Comparison of ENCODE assay signal across 8 cellular contexts in genomic region chr7:20220293-20220755, GRCh38. TPM values are rescaled to one million over a fixed set of nuclear protein-coding genes. Genes with fewer than 3 reads are reported as not detected.
DNase-seq lines count a peak whose midpoint lies in the region; ATAC-seq, FAIRE-seq and TF ChIP-seq lines count a peak whose summit lies in the region.

No MANE protein-coding gene starts in this region.

- peak overlapping the region; percentile 57 for H3K4me2 ChIP-seq in BLaER1
- H3K4me2 ChIP-seq in KMS-11, result peak overlapping the region; percentile 69

- no peak for FAIRE-seq in kidney (lab: Jason Lieb, UNC)

- H3K9me3 ChIP-seq in BLaER1, result no peaks in the 10 kb centered on the region
- no peaks in the 10 kb centered on the region for H3K9me3 ChIP-seq in kidney (ENCODE audit: control insufficient read depth in 1 of 2, low read length in 2 of 2)

- no peak for DNase-seq in kidney
- no peak for DNase-seq in T-cell
- no peak for DNase-seq in T-helper 1 cell
- DNase-seq in DMS153 (lab: John Stamatoyannopoulos, UW), result no peak
- no peak for DNase-seq in pons (ENCODE audit: low spot score)

- H3K79me2 ChIP-seq in KMS-11 (ENCODE audit: insufficient read depth, low read depth), result peaks cover 18% of the 10 kb centered on the region

- peaks cover 4 to 15% (median 6%) of the 10 kb centered on the region in 3 donors for H3K4me1 Mint-ChIP-seq in T-cell

- H3K4me1 ChIP-seq in BLaER1 (peaks cover 22% of the 10 kb centered on the region), KMS-11 (ENCODE audit: low read depth, poor library complexity, severe bottlenecking) (peaks cover 87% of the 10 kb centered on the region), kidney (ENCODE audit: control insufficient read depth in 1 of 2, insufficient read depth in 1 of 2, low read depth in 1 of 2, low read length in 2 of 2) (peaks cover 2 to 29% of the 10 kb centered on the region in 2 donors)

- H3K36me3 ChIP-seq in BLaER1, result no peaks in the 10 kb centered on the region
- no peaks in the 10 kb centered on the region for H3K36me3 ChIP-seq in KMS-11 (ENCODE audit: insufficient read depth)
- no peaks in the 10 kb centered on the region for H3K36me3 ChIP-seq in kidney (ENCODE audit: control insufficient read depth in 1 of 2, insufficient read depth in 2 of 2, low read length in 2 of 2)

- H3K27ac ChIP-seq in BLaER1, result peak overlapping the region; percentile 67
- H3K27ac ChIP-seq in KMS-11, result peak overlapping the region; percentile 93
- H3K27ac ChIP-seq in kidney (ENCODE audit: low read depth in 2 of 2, low read length in 2 of 2), result peak overlapping the region; percentile 68 to 91

- peaks cover 0 to 2% of the 10 kb centered on the region in 2 donors for H3K27me3 Mint-ChIP-seq in T-cell

- ATAC-seq in GM21381 (IDR thresholded peaks at IDR 0.05; ENCODE audit: unreplicated experiment) (peak; percentile 14), T-cell (replicated peaks in 1 of 4) (no peak)

- H3K27ac Mint-ChIP-seq in T-cell, result no peak overlapping the region

- no peak overlapping the region for H3K9ac ChIP-seq in BLaER1
- peak overlapping the region; percentile 73 for H3K9ac ChIP-seq in KMS-11
- H3K9ac ChIP-seq in kidney (ENCODE audit: low read length in 2 of 2), result peak overlapping the region in 1 of 2 donors; percentile 29

- H3K4me3 ChIP-seq in BLaER1 (no peak overlapping the region), KMS-11 (IDR thresholded peaks at IDR 0.05; ENCODE audit: insufficient read depth, low read depth, low read length) (no peak overlapping the region), kidney (ENCODE audit: low read length in 2 of 2) (no peak overlapping the region)

- no peaks in the 10 kb centered on the region for H3K36me3 Mint-ChIP-seq in T-cell

- H3K4me3 Mint-ChIP-seq in T-cell, result no peak overlapping the region

- TF ChIP-seq CTCF in KMS-11 (conservative IDR thresholded peaks at IDR 0.05; ENCODE audit: low read depth, low read length), result no peak
- TF ChIP-seq CTCF in kidney (IDR thresholded peaks at IDR 0.05; ENCODE audit: borderline replicate concordance, extremely low read depth, insufficient read depth), result no peak

- H3K9me3 Mint-ChIP-seq in T-cell, result no peaks in the 10 kb centered on the region

- intact Hi-C loops in kidney (cut with DNase I), result no loop called here

- POLR2A ChIA-PET in T-cell (lab: Charles Lee), result no interaction called here

- CTCF ChIA-PET in T-cell (lab: Charles Lee), result no interaction called here

- peak overlapping the region; percentile 42; the same call in 1 of the 2 replicates for H2AFZ ChIP-seq in KMS-11 (ENCODE audit: low read depth)

- H4K20me1 ChIP-seq in BLaER1, result no peaks in the 10 kb centered on the region
- H4K20me1 ChIP-seq in KMS-11 (ENCODE audit: insufficient read depth), result no peaks in the 10 kb centered on the region

- H3K27me3 ChIP-seq in BLaER1 (no peaks in the 10 kb centered on the region), KMS-11 (ENCODE audit: insufficient read depth, low read depth) (no peaks in the 10 kb centered on the region)

RNA-seq across cellular contexts. Expression of gene MACC1, which starts 3.1 kb away (rescaled TPM):
- total RNA-seq in kidney, result 72.6 TPM
- polyA plus RNA-seq in kidney (ENCODE audit: insufficient read depth, low read depth, low replicate concordance), result 3.7 TPM
- under 1 TPM; 0.19 to 0.50 (median 0.39) TPM for total RNA-seq in T-cell

Comparison
In these comparisons a context has a peak if more than half of its experiments do, and no peak if none do; other contexts are left out.
1. RNA of gene MACC1, which starts 3.1 kb away (total RNA-seq): 72.6 TPM in kidney (single experiment); 0.19 to 0.50 TPM in T-cell; every median in the first group is over 10 times any median in the second.
2. Peak in every context shown above with its lines, with median percentiles within 50 percentile points of each other: H3K27ac ChIP-seq.